ENCODE assay signal across 1 cellular context in the genomic region with DNA sequence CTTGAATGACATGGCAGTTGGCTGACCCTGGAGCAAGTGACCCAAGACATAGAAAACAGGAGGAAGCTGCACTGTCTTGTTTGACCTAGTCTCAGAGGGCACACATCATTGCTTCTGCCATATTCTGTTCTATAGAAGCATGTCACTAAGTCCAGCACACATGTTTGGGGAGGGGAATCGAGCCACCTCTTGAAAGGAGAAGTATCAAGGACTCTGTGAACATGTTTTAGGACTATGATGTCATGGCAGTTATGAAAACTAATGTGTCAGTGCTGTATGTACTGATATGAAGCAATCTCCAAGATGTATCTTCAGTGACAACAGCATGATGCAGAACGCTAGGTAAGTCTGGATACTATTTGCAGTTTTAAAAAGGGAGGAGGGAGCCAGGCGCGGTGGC.
TF ChIP-seq lines count a peak whose summit lies in the region.

No MANE protein-coding gene starts in this region.

TF ChIP-seq in A549, 52 proteins besides CTCF, POLR2A, EP300 and RAD21:
- TF ChIP-seq RARB (CRISPR knock-in tag; IDR thresholded peaks at IDR 0.05): no peak
- no peak for TF ChIP-seq NFE2L2 (conservative IDR thresholded peaks at IDR 0.05; ENCODE audit: low read length)
- no peak for TF ChIP-seq CHD4 (IDR thresholded peaks at IDR 0.05; ENCODE audit: borderline replicate concordance)
- TF ChIP-seq ZNF302 (CRISPR knock-in tag; IDR thresholded peaks at IDR 0.05): no peak
- TF ChIP-seq HDAC2 (IDR thresholded peaks at IDR 0.05): no peak
- no peak for TF ChIP-seq JUN (IDR thresholded peaks at IDR 0.05)
- no peak for TF ChIP-seq CHD2 (IDR thresholded peaks at IDR 0.05; ENCODE audit: low read length, partially characterized antibody)
- TF ChIP-seq, protein P1, sequence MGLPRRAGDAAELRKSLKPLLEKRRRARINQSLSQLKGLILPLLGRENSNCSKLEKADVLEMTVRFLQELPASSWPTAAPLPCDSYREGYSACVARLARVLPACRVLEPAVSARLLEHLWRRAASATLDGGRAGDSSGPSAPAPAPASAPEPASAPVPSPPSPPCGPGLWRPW (IDR thresholded peaks at IDR 0.05): no peak
- TF ChIP-seq, protein P2, sequence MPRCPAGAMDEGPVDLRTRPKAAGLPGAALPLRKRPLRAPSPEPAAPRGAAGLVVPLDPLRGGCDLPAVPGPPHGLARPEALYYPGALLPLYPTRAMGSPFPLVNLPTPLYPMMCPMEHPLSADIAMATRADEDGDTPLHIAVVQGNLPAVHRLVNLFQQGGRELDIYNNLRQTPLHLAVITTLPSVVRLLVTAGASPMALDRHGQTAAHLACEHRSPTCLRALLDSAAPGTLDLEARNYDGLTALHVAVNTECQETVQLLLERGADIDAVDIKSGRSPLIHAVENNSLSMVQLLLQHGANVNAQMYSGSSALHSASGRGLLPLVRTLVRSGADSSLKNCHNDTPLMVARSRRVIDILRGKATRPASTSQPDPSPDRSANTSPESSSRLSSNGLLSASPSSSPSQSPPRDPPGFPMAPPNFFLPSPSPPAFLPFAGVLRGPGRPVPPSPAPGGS (IDR thresholded peaks at IDR 0.05): no peak
